In the genomic region with DNA sequence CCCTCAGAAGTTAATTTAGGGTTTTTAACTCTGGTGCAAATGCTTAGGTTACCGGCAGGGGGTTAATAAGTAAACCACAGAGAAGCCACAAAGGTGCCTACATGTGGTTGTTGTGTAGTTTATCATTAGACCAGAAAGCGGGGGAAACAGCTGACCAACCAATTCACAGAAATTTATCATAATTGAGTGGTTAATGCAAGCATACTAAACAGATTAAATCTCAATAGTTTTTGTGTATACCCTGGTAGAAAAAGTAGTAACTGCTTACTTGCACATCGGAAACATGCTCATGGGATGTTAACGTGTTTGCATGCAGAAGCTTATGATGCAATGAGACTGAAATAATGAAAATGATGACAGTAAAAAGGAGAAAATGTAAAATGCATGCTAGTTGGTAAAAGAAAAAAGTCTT, we compare ENCODE assay signal across 1 cellular context.
TF ChIP-seq lines count a peak whose summit lies in the region.

No MANE protein-coding gene starts in this region.

TF ChIP-seq in HepG2, 621 proteins besides CTCF, POLR2A, EP300 and RAD21 (continued from another document):
- TF ChIP-seq, protein P1, sequence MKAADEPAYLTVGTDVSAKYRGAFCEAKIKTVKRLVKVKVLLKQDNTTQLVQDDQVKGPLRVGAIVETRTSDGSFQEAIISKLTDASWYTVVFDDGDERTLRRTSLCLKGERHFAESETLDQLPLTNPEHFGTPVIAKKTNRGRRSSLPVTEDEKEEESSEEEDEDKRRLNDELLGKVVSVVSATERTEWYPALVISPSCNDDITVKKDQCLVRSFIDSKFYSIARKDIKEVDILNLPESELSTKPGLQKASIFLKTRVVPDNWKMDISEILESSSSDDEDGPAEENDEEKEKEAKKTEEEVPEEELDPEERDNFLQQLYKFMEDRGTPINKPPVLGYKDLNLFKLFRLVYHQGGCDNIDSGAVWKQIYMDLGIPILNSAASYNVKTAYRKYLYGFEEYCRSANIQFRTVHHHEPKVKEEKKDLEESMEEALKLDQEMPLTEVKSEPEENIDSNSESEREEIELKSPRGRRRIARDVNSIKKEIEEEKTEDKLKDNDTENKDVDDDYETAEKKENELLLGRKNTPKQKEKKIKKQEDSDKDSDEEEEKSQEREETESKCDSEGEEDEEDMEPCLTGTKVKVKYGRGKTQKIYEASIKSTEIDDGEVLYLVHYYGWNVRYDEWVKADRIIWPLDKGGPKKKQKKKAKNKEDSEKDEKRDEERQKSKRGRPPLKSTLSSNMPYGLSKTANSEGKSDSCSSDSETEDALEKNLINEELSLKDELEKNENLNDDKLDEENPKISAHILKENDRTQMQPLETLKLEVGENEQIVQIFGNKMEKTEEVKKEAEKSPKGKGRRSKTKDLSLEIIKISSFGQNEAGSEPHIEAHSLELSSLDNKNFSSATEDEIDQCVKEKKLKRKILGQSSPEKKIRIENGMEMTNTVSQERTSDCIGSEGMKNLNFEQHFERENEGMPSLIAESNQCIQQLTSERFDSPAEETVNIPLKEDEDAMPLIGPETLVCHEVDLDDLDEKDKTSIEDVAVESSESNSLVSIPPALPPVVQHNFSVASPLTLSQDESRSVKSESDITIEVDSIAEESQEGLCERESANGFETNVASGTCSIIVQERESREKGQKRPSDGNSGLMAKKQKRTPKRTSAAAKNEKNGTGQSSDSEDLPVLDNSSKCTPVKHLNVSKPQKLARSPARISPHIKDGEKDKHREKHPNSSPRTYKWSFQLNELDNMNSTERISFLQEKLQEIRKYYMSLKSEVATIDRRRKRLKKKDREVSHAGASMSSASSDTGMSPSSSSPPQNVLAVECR (CRISPR knock-in tag; IDR thresholded peaks at IDR 0.05; ENCODE audit: borderline replicate concordance): no peak
- TF ChIP-seq POGZ (CRISPR knock-in tag; IDR thresholded peaks at IDR 0.05) (no peak), JUND (CRISPR knock-in tag; IDR thresholded peaks at IDR 0.05) (no peak), CCDC6 (CRISPR knock-in tag; IDR thresholded peaks at IDR 0.05) (no peak), HDAC2 (CRISPR knock-in tag; IDR thresholded peaks at IDR 0.05) (no peak), SNRNP70 (IDR thresholded peaks at IDR 0.05; ENCODE audit: low read depth, low read length) (no peak), THYN1 (CRISPR knock-in tag; IDR thresholded peaks at IDR 0.05; ENCODE audit: borderline replicate concordance, low read depth) (no peak), NONO (IDR thresholded peaks at IDR 0.05) (no peak), NONO (CRISPR knock-in tag; conservative IDR thresholded peaks at IDR 0.05) (no peak), SAP130 (CRISPR knock-in tag; IDR thresholded peaks at IDR 0.05; ENCODE audit: low read depth) (0 out of 2 replicates have a peak, but pooled peaks have one; percentile 26)
- TF ChIP-seq, protein P2, sequence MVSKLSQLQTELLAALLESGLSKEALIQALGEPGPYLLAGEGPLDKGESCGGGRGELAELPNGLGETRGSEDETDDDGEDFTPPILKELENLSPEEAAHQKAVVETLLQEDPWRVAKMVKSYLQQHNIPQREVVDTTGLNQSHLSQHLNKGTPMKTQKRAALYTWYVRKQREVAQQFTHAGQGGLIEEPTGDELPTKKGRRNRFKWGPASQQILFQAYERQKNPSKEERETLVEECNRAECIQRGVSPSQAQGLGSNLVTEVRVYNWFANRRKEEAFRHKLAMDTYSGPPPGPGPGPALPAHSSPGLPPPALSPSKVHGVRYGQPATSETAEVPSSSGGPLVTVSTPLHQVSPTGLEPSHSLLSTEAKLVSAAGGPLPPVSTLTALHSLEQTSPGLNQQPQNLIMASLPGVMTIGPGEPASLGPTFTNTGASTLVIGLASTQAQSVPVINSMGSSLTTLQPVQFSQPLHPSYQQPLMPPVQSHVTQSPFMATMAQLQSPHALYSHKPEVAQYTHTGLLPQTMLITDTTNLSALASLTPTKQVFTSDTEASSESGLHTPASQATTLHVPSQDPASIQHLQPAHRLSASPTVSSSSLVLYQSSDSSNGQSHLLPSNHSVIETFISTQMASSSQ (IDR thresholded peaks at IDR 0.05; ENCODE audit: low read depth): peak; percentile 60; the same call in 1 of the 2 replicates
- TF ChIP-seq, protein P2 (CRISPR knock-in tag; IDR thresholded peaks at IDR 0.05; ENCODE audit: borderline replicate concordance): no peak
- TF ChIP-seq, protein P3, sequence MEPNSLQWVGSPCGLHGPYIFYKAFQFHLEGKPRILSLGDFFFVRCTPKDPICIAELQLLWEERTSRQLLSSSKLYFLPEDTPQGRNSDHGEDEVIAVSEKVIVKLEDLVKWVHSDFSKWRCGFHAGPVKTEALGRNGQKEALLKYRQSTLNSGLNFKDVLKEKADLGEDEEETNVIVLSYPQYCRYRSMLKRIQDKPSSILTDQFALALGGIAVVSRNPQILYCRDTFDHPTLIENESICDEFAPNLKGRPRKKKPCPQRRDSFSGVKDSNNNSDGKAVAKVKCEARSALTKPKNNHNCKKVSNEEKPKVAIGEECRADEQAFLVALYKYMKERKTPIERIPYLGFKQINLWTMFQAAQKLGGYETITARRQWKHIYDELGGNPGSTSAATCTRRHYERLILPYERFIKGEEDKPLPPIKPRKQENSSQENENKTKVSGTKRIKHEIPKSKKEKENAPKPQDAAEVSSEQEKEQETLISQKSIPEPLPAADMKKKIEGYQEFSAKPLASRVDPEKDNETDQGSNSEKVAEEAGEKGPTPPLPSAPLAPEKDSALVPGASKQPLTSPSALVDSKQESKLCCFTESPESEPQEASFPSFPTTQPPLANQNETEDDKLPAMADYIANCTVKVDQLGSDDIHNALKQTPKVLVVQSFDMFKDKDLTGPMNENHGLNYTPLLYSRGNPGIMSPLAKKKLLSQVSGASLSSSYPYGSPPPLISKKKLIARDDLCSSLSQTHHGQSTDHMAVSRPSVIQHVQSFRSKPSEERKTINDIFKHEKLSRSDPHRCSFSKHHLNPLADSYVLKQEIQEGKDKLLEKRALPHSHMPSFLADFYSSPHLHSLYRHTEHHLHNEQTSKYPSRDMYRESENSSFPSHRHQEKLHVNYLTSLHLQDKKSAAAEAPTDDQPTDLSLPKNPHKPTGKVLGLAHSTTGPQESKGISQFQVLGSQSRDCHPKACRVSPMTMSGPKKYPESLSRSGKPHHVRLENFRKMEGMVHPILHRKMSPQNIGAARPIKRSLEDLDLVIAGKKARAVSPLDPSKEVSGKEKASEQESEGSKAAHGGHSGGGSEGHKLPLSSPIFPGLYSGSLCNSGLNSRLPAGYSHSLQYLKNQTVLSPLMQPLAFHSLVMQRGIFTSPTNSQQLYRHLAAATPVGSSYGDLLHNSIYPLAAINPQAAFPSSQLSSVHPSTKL (CRISPR knock-in tag; IDR thresholded peaks at IDR 0.05): peak; percentile 40; the same call in 1 of the 2 replicates
